Comparison of ENCODE assay signal across 20 cellular contexts in the genomic region with DNA sequence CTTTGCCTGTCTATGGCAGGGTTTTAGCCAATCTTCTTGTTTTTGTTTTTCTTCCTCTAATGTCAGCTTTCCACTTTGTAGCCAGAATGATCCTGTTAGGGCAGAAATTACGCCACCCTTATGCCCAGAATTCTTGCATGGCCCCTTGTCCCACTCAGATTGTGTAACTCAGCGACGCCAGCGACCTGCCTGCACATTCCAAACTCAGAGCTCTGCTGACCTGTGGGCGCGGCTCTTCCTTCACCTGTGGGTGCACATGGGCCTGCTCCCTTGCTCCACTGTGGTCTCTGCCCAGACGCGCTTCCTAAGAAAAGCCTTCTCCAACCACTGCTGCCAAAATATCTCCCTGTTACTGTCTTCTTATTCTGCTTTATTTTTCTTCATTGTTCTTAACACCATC. TPM values are rescaled to one million over a fixed set of nuclear protein-coding genes. Genes with fewer than 3 reads are reported as not detected.
A peak's percentile ranks its signal among the peaks of the same experiment; 100 is the strongest.
DNase-seq lines count a peak whose midpoint lies in the region; ATAC-seq and TF ChIP-seq lines count a peak whose summit lies in the region.
"Had no signal": no experiment of that assay in that cellular context is flagged by ENCODE, and none has a peak within 500 bp of the region (broad histone marks: within the 10 kb centered on the region; RNA-seq: fewer than 3 reads in every experiment).

No MANE protein-coding gene starts in this region.

- intact Hi-C loops in Caco-2 (cut with micrococcal nuclease; ENCODE audit: unreplicated experiment), result no loop called here
- intact Hi-C loops in lower lobe of right lung (cut with DNase I), result no loop called here

- no peaks in the 10 kb centered on the region for H3K27me3 ChIP-seq in Caco-2 (replicated peaks; ENCODE audit: control insufficient read depth, insufficient read depth, low read length)
- H3K27me3 ChIP-seq in lower lobe of right lung (ENCODE audit: low read depth), result peaks cover 2% of the 10 kb centered on the region
- H3K27me3 ChIP-seq: BLaER1 had no signal

- TF ChIP-seq CTCF in Caco-2 (IDR thresholded peaks at IDR 0.05; ENCODE audit: insufficient read depth in 1 of 2, low read depth in 1 of 2, low read length in 1 of 2, severe bottlenecking in 1 of 2, unreplicated experiment in 1 of 2), result no peak
- TF ChIP-seq CTCF in lower lobe of right lung (IDR thresholded peaks at IDR 0.05), result no peak

- H3K4me3 ChIP-seq in Caco-2 (ENCODE audit: low read depth, low read length) (no peak overlapping the region), lower lobe of right lung (no peak overlapping the region)
- H3K4me3 ChIP-seq: BLaER1, GM12878, HAP-1 had no signal

- CTCF ChIA-PET in Caco-2 (lab: Charles Lee), result no interaction called here

- no peak overlapping the region for H3K27ac Mint-ChIP-seq in Caco-2 (ENCODE audit: unreplicated experiment)
- H3K27ac Mint-ChIP-seq: CD4-positive, alpha-beta memory T cell had no signal

- no TSS peak for BruUV-seq in Caco-2 (replicated peaks; lab: Mats Ljungman, UMichigan)

- no peak overlapping the region for H3K27ac ChIP-seq in lower lobe of right lung
- H3K27ac ChIP-seq: BLaER1, HL-60 had no signal

- H3K4me1 Mint-ChIP-seq in Caco-2 (ENCODE audit: low read depth, unreplicated experiment), result peaks cover 10% of the 10 kb centered on the region

- ATAC-seq in lower lobe of right lung (peak; percentile 81 to 83), GM19467 (IDR thresholded peaks at IDR 0.05; ENCODE audit: unreplicated experiment) (no peak)
- ATAC-seq: GM12878 had no signal

- H3K4me1 ChIP-seq in Caco-2 (no peaks in the 10 kb centered on the region), lower lobe of right lung (no peaks in the 10 kb centered on the region)

- H3K27me3 Mint-ChIP-seq in Caco-2 (ENCODE audit: insufficient read depth, unreplicated experiment), result no peaks in the 10 kb centered on the region

- DNase-seq in Caco-2, result peak; percentile 47 to 51
- peak; percentile 11 for DNase-seq in HuH-7 (ENCODE audit: low spot score)
- DNase-seq in lower lobe of right lung, result peak; percentile 65
- DNase-seq in ureter (ENCODE audit: low spot score), result peak; percentile 72
- no peak for DNase-seq in NCI-H446 (lab: John Stamatoyannopoulos, UW)
- DNase-seq in effector CD4-positive, alpha-beta T cell, result no peak
- DNase-seq: 8988T; CD4-positive, alpha-beta memory T cell; DMS 273 treated with DMSO at 0.1 percent for 48 hours; DMS53; DND-41; EL; IMR-90 had no signal

- H3K36me3 ChIP-seq in Caco-2 (ENCODE audit: control insufficient read depth, insufficient read depth, low read length) (no peaks in the 10 kb centered on the region), lower lobe of right lung (no peaks in the 10 kb centered on the region)

- H3K36me3 Mint-ChIP-seq in Caco-2 (ENCODE audit: insufficient read depth, unreplicated experiment), result peaks cover 4% of the 10 kb centered on the region
- H3K36me3 Mint-ChIP-seq: CD14-positive monocyte; CD4-positive, alpha-beta memory T cell had no signal

- H3K9me3 ChIP-seq in Caco-2 (no peaks in the 10 kb centered on the region), lower lobe of right lung (no peaks in the 10 kb centered on the region)
- H3K9me3 ChIP-seq: BLaER1, HAP-1 had no signal

- POLR2A ChIA-PET in Caco-2 (lab: Charles Lee), result no interaction called here

- H3K4me3 Mint-ChIP-seq in Caco-2 (ENCODE audit: unreplicated experiment), result no peak overlapping the region
- H3K4me3 Mint-ChIP-seq: CD14-positive monocyte; CD4-positive, alpha-beta memory T cell had no signal

- H3K9me3 Mint-ChIP-seq in Caco-2 (ENCODE audit: unreplicated experiment), result no peaks in the 10 kb centered on the region
- H3K9me3 Mint-ChIP-seq: CD14-positive monocyte; CD4-positive, alpha-beta memory T cell had no signal

RNA-seq across cellular contexts. Expression of gene MED12L, which starts 45.0 kb away (rescaled TPM):
- total RNA-seq in Caco-2 (2022) (21.5 and 22.9 TPM in 2 replicates), lower lobe of right lung (0.44 TPM), ureter (3.9 TPM)
- total RNA-seq: G401 had no signal

Comparison
In these comparisons a context has a peak if more than half of its experiments do, and no peak if none do; other contexts are left out.
1. DNase-seq: peak in Caco-2 (2 of 2), HuH-7 (single experiment), lower lobe of right lung (single experiment) and ureter (single experiment); none in NCI-H446 (0 of 2) and effector CD4-positive, alpha-beta T cell (single experiment).